8 cellular contexts compared by ENCODE assay signal in the genomic region with DNA sequence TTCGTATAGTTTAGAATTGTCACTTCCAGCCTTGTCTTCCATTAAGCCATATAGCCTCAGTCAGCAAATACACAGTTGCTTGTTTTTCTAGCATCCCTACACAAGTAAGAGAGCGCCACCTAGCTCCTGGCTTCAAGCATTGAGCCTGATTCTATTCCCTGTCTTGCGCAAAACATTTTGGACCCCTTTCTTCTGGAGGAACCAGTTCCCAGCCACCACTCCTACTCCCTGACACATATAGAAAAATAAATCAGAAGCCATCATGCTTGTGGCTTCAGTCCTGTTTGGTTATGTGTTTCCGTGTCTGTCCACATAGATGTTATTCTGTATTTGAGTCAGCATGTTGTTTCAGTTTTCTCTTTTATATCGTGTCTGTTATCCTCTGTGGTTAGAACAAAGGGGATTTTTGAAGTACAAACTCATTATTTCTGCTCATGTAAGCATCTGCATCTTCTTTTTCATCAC. TPM values are rescaled to one million over a fixed set of nuclear protein-coding genes. Genes with fewer than 3 reads are reported as not detected.
DNase-seq lines count a peak whose midpoint lies in the region; ATAC-seq and TF ChIP-seq lines count a peak whose summit lies in the region.

No MANE protein-coding gene starts in this region.

- no peak overlapping the region for H3K4me3 Mint-ChIP-seq in MCF 10A (ENCODE audit: unreplicated experiment)
- H3K4me3 Mint-ChIP-seq in T-helper 1 cell treated with Interleukin-12 subunit alpha and Interleukin-12 subunit beta and Interleukin-4 antibody, amounts not matched to agents 30 μg/mL and 1 μg/mL, for 36 hours: peak overlapping the region; percentile 77

- intact Hi-C loops in MCF 10A (cut with micrococcal nuclease): loop anchor here (1.0 to 10.0 kb wide), 3 partner anchors 78 to 438 kb away; no protein-coding TSS in a partner anchor
- intact Hi-C loops in breast epithelium (cut with DNase I; ENCODE audit: low total_unique reads): no loop called here
- intact Hi-C loops in HCT116 (cut with micrococcal nuclease): loop anchor here (1.0 to 5.0 kb wide), 3 partner anchors 78 to 436 kb away; no protein-coding TSS in a partner anchor

- POLR2A ChIA-PET in MCF 10A (lab: Yijun Ruan, JAX): no interaction called here
- POLR2A ChIA-PET in HCT116 (lab: Charles Lee): no interaction called here

- no peaks in the 10 kb centered on the region for H3K36me3 ChIP-seq in breast epithelium
- H3K36me3 ChIP-seq in HCT116 (ENCODE audit: control insufficient read depth in 1 of 2, insufficient read depth in 2 of 2, low read length in 2 of 2): no peaks in the 10 kb centered on the region
- no peaks in the 10 kb centered on the region for H3K36me3 ChIP-seq in brain microvascular endothelial cell (replicated peaks)

- in situ Hi-C loops in brain microvascular endothelial cell (cut with HindIII; ENCODE audit: low pct_ligation_motif_present, low sequenced_read_pairs): no loop called here

- H3K27me3 ChIP-seq in breast epithelium (peaks cover 0 to 19% of the 10 kb centered on the region in 2 donors), HCT116 (ENCODE audit: insufficient read depth, low read length) (no peaks in the 10 kb centered on the region), brain microvascular endothelial cell (replicated peaks) (no peaks in the 10 kb centered on the region)

- BruUV-seq in MCF 10A (replicated peaks; lab: Mats Ljungman, UMichigan) (no TSS peak), HCT116 (replicated peaks; lab: Mats Ljungman, UMichigan) (no TSS peak)

- H3K4me3 ChIP-seq in breast epithelium (no peak overlapping the region), HCT116 (replicated peaks in 1 of 2; ENCODE audit: low read depth in 1 of 2, low read length in 2 of 2) (no peak overlapping the region), LNCaP clone FGC (ENCODE audit: low read depth, low read length) (no peak overlapping the region), brain microvascular endothelial cell (ENCODE audit: low read depth, low read length) (no peak overlapping the region)

- TF ChIP-seq POLR2A in breast epithelium (IDR thresholded peaks at IDR 0.05): no peak
- no peak for TF ChIP-seq POLR2A in HCT116 (IDR thresholded peaks at IDR 0.05; ENCODE audit: borderline replicate concordance, extremely low read depth, insufficient read depth, insufficient read length)

- TF ChIP-seq RAD21 in HCT116 (IDR thresholded peaks at IDR 0.05; ENCODE audit: low read depth): peak; percentile 66

- CTCF ChIA-PET in MCF 10A (lab: Yijun Ruan, JAX): interaction anchor here (0.8 to 6.1 kb wide), 6 partner anchors 10 to 146 kb away, joined by 3 to 41 read pairs (median 4); no protein-coding TSS in a partner anchor
- CTCF ChIA-PET in HCT116 (lab: Charles Lee): interaction anchor here (1.3 kb wide), 1 partner anchor 78 kb away, joined by 5 read pairs; no protein-coding TSS in a partner anchor

- H3K4me2 ChIP-seq in HCT116 (ENCODE audit: low read length): no peak overlapping the region

- no peaks in the 10 kb centered on the region for H3K79me2 ChIP-seq in HCT116 (ENCODE audit: insufficient read depth, low read length)

- no peak overlapping the region for H3K27ac Mint-ChIP-seq in MCF 10A (ENCODE audit: low read depth, unreplicated experiment)
- peak overlapping the region; percentile 93 for H3K27ac Mint-ChIP-seq in T-helper 1 cell treated with Interleukin-12 subunit alpha and Interleukin-12 subunit beta and Interleukin-4 antibody, amounts not matched to agents 30 μg/mL and 1 μg/mL, for 36 hours

- no peaks in the 10 kb centered on the region for H3K9me3 Mint-ChIP-seq in MCF 10A (ENCODE audit: unreplicated experiment)
- H3K9me3 Mint-ChIP-seq in T-helper 1 cell treated with Interleukin-12 subunit alpha and Interleukin-12 subunit beta and Interleukin-4 antibody, amounts not matched to agents 30 μg/mL and 1 μg/mL, for 36 hours: no peaks in the 10 kb centered on the region

- no peaks in the 10 kb centered on the region for H3K9me2 ChIP-seq in HCT116 (ENCODE audit: insufficient read depth)

- H2AFZ ChIP-seq in HCT116 (ENCODE audit: low read depth, low read length, poor library complexity, severe bottlenecking): no peak overlapping the region

- no peaks in the 10 kb centered on the region for H3K4me1 Mint-ChIP-seq in MCF 10A (ENCODE audit: insufficient read depth, unreplicated experiment)
- H3K4me1 Mint-ChIP-seq in T-helper 1 cell treated with Interleukin-12 subunit alpha and Interleukin-12 subunit beta and Interleukin-4 antibody, amounts not matched to agents 30 μg/mL and 1 μg/mL, for 36 hours (ENCODE audit: low read depth): peaks cover 49% of the 10 kb centered on the region

- H4K20me1 ChIP-seq in HCT116 (ENCODE audit: insufficient read depth): no peaks in the 10 kb centered on the region

- RAD21 ChIA-PET in HCT116 (lab: Charles Lee; ENCODE audit: low non-redundant PET in 1 of 2, low total read pairs in 2 of 2, uncharacterized antibody in 2 of 2, unreplicated experiment in 2 of 2): no interaction called here

- peak; percentile 76 for ATAC-seq in HCT116

- no peak overlapping the region for H3K27ac ChIP-seq in breast epithelium
- H3K27ac ChIP-seq in HCT116 (ENCODE audit: low read depth, low read length): no peak overlapping the region
- H3K27ac ChIP-seq in brain microvascular endothelial cell: no peak overlapping the region

- H3K9ac ChIP-seq in HCT116 (ENCODE audit: low read length): no peak overlapping the region

- H3K36me3 Mint-ChIP-seq in MCF 10A (ENCODE audit: insufficient read depth, unreplicated experiment): no peaks in the 10 kb centered on the region
- peaks cover 54% of the 10 kb centered on the region for H3K36me3 Mint-ChIP-seq in T-helper 1 cell treated with Interleukin-12 subunit alpha and Interleukin-12 subunit beta and Interleukin-4 antibody, amounts not matched to agents 30 μg/mL and 1 μg/mL, for 36 hours (ENCODE audit: low read depth)

- H3K4me1 ChIP-seq in breast epithelium (no peaks in the 10 kb centered on the region), HCT116 (ENCODE audit: control insufficient read depth in 1 of 2, insufficient read depth in 2 of 2, low read length in 2 of 2) (no peaks in the 10 kb centered on the region)

- H3K9me3 ChIP-seq in breast epithelium: no peaks in the 10 kb centered on the region
- H3K9me3 ChIP-seq in HCT116 (ENCODE audit: control insufficient read depth in 1 of 2, insufficient read depth in 1 of 2, low read depth in 1 of 2, low read length in 2 of 2): no peaks in the 10 kb centered on the region

- peaks cover 28% of the 10 kb centered on the region for H3K27me3 Mint-ChIP-seq in MCF 10A (ENCODE audit: insufficient read depth, unreplicated experiment)
- no peaks in the 10 kb centered on the region for H3K27me3 Mint-ChIP-seq in T-helper 1 cell treated with Interleukin-12 subunit alpha and Interleukin-12 subunit beta and Interleukin-4 antibody, amounts not matched to agents 30 μg/mL and 1 μg/mL, for 36 hours (ENCODE audit: low read depth)

- peak; percentile 66 for TF ChIP-seq CTCF in MCF 10A (IDR thresholded peaks at IDR 0.05; ENCODE audit: unreplicated experiment)
- peak in 1 of 3 donors; percentile 27 for TF ChIP-seq CTCF in breast epithelium (IDR thresholded peaks at IDR 0.05)
- peak; percentile 58 to 67 (median 64); a peak in 5 of 6 replicates for TF ChIP-seq CTCF in HCT116 (IDR thresholded peaks at IDR 0.05 in 2 of 3, conservative IDR thresholded peaks at IDR 0.05 in 1 of 3; ENCODE audit: borderline replicate concordance in 1 of 3, insufficient read depth in 1 of 3, low read depth in 2 of 3, low read length in 2 of 3)
- peak; percentile 69 for TF ChIP-seq CTCF in LNCaP clone FGC (IDR thresholded peaks at IDR 0.05; ENCODE audit: control insufficient read depth, extremely low read depth, insufficient read depth)
- TF ChIP-seq CTCF in brain microvascular endothelial cell (IDR thresholded peaks at IDR 0.05; ENCODE audit: low read depth, low read length, missing control alignments): peak; percentile 83

- DNase-seq in MCF 10A (ENCODE audit: unreplicated experiment) (peak; percentile 65), breast epithelium (ENCODE audit: low spot score in 2 of 2) (no peak), HCT116 (ENCODE audit: low read depth, low spot score) (peak; percentile 21), LNCaP clone FGC (ENCODE audit: low read depth) (peak; percentile 19), brain microvascular endothelial cell (peak; percentile 52), left kidney (ENCODE audit: low read depth, low spot score) (peak; percentile 72)
- DNase-seq in stimulated activated CD8-positive, alpha-beta memory T cell treated with anti-CD3 and anti-CD28 coated beads, Interleukin-4, amount 100 ng/mL, for 24 hours (ENCODE audit: low read depth): peak; percentile 10

TF ChIP-seq in HCT116, 20 proteins besides CTCF, POLR2A, EP300 and RAD21:
- TF ChIP-seq ZFX (IDR thresholded peaks at IDR 0.05) (no peak), CEBPB (IDR thresholded peaks at IDR 0.05; ENCODE audit: low read depth) (peak; percentile 51; the same call in 1 of the 2 replicates)

RNA-seq across cellular contexts. Expression of gene GK, which starts 59.9 kb away (rescaled TPM):
- total RNA-seq in MCF 10A (2022) (10.1 and 18.0 TPM in 2 replicates), breast epithelium (10 to 100 TPM in 1 of 3 donors, 1 to 10 TPM in 2; 3.8 to 12.1 (median 6.9) TPM), HCT116 (2021; ENCODE audit: unreplicated experiment) (4.3 TPM)
- 1.4 and 2.2 TPM in 2 replicates for polyA plus RNA-seq in HCT116 (2012)

Comparison
In these comparisons a context has a peak if more than half of its experiments do, and no peak if none do; other contexts are left out.
1. DNase-seq: peak in MCF 10A (single experiment), HCT116 (single experiment), LNCaP clone FGC (single experiment), brain microvascular endothelial cell (single experiment), left kidney (single experiment) and stimulated activated CD8-positive, alpha-beta memory T cell treated with anti-CD3 and anti-CD28 coated beads, Interleukin-4, amount 100 ng/mL, for 24 hours (single experiment); none in breast epithelium (0 of 2).